15 cellular contexts compared by ENCODE assay signal in genomic region chrX:103792916-103793540, GRCh38. TPM values are rescaled to one million over a fixed set of nuclear protein-coding genes. Genes with fewer than 3 reads are reported as not detected.
A peak's percentile ranks its signal among the peaks of the same experiment; 100 is the strongest.
DNase-seq lines count a peak whose midpoint lies in the region; ATAC-seq, FAIRE-seq and TF ChIP-seq lines count a peak whose summit lies in the region.
"Had no signal": no experiment of that assay in that cellular context is flagged by ENCODE, and none has a peak within 500 bp of the region (broad histone marks: within the 10 kb centered on the region; RNA-seq: fewer than 3 reads in every experiment).

No MANE protein-coding gene starts in this region.

- WGBS in tibial nerve, 2 donors, result 38 to 45% methylated on average over 6 of the region's 6 CpGs

- H3K27me3 ChIP-seq in breast epithelium (peaks cover 0 to 46% of the 10 kb centered on the region in 2 donors), foreskin keratinocyte (no peaks in the 10 kb centered on the region), tibial nerve (peaks cover 0 to 30% of the 10 kb centered on the region in 2 donors)

- TF ChIP-seq POLR2A in breast epithelium (IDR thresholded peaks at IDR 0.05), result no peak
- no peak for TF ChIP-seq POLR2A in tibial nerve (IDR thresholded peaks at IDR 0.05)

- TF ChIP-seq EP300 in tibial nerve (IDR thresholded peaks at IDR 0.05), result no peak

- H3K36me3 ChIP-seq in breast epithelium (no peaks in the 10 kb centered on the region), tibial nerve (peaks cover 0 to 6% (median 0%) of the 10 kb centered on the region in 3 donors)

- POLR2A ChIA-PET in MCF 10A (lab: Yijun Ruan, JAX), result interaction anchor here (0.6 to 1.3 kb wide), 4 partner anchors 9 to 276 kb away, joined by 3 to 4 read pairs (median 3); no protein-coding TSS in a partner anchor

- TF ChIP-seq CTCF in MCF 10A (IDR thresholded peaks at IDR 0.05; ENCODE audit: unreplicated experiment), result no peak
- no peak for TF ChIP-seq CTCF in breast epithelium (IDR thresholded peaks at IDR 0.05)
- TF ChIP-seq CTCF in astrocyte of the cerebellum (IDR thresholded peaks at IDR 0.05; ENCODE audit: low read depth, low read length, missing control alignments), result no peak
- TF ChIP-seq CTCF in foreskin keratinocyte (conservative IDR thresholded peaks at IDR 0.05), result no peak
- no peak for TF ChIP-seq CTCF in tibial nerve (IDR thresholded peaks at IDR 0.05)

- H3K27ac Mint-ChIP-seq in MCF 10A (ENCODE audit: low read depth, unreplicated experiment), result no peak overlapping the region

- ATAC-seq in foreskin keratinocyte, result peak; percentile 86

- H3K4me3 Mint-ChIP-seq in MCF 10A (ENCODE audit: unreplicated experiment), result peak overlapping the region; percentile 49

- in situ Hi-C loops in astrocyte of the cerebellum (cut with HindIII; ENCODE audit: low sequenced_read_pairs), result no loop called here

- no peaks in the 10 kb centered on the region for H3K9me3 Mint-ChIP-seq in MCF 10A (ENCODE audit: unreplicated experiment)

- H3K4me3 ChIP-seq in breast epithelium (peak overlapping the region in 1 of 3 donors; percentile 10), astrocyte of the cerebellum (ENCODE audit: low read depth, low read length) (no peak overlapping the region), tibial nerve (no peak overlapping the region)

- CTCF ChIA-PET in MCF 10A (lab: Yijun Ruan, JAX), result interaction anchor here (0.6 to 1.3 kb wide), 3 partner anchors 12 to 251 kb away, joined by 3 to 5 read pairs (median 3); no protein-coding TSS in a partner anchor

- H3K27me3 Mint-ChIP-seq in MCF 10A (ENCODE audit: insufficient read depth, unreplicated experiment), result peaks cover 55% of the 10 kb centered on the region

- intact Hi-C loops in MCF 10A (cut with micrococcal nuclease) (no loop called here), breast epithelium (cut with DNase I; ENCODE audit: low total_unique reads) (no loop called here)

- peaks cover 7% of the 10 kb centered on the region for H3K4me1 Mint-ChIP-seq in MCF 10A (ENCODE audit: insufficient read depth, unreplicated experiment)

- DNase-seq in MCF 10A (ENCODE audit: unreplicated experiment) (peak; percentile 65), breast epithelium (ENCODE audit: low spot score in 2 of 2) (no peak), astrocyte of the cerebellum (ENCODE audit: low read depth) (peak; percentile 28), foreskin keratinocyte (peak; percentile 50 to 75), tibial nerve (ENCODE audit: low spot score in 2 of 2) (no peak), RCC 7860 (ENCODE audit: low spot score) (no peak), mucosa of gallbladder (ENCODE audit: low spot score) (no peak), frontal cortex (ENCODE audit: low spot score in 2 of 2) (no peak)
- DNase-seq: 8988T; activated effector memory CD4-positive, alpha-beta T cell treated with Interleukin-2 at 50 U/mL for 16 hours; DMS 273 treated with DMSO at 0.1 percent for 48 hours; KBM-7; NCI-H2029; stimulated activated CD8-positive, alpha-beta memory T cell treated with anti-CD3 and anti-CD28 coated beads, Interleukin-4, amount 100 ng/mL, for 48 hours had no signal

- no TSS peak for BruUV-seq in MCF 10A (replicated peaks; lab: Mats Ljungman, UMichigan)

- H3K9me3 ChIP-seq in breast epithelium (no peaks in the 10 kb centered on the region), tibial nerve (no peaks in the 10 kb centered on the region)

- FAIRE-seq in RCC 7860 (lab: Jason Lieb, UNC) (no peak), frontal cortex (lab: Jason Lieb, UNC) (no peak)

- no peaks in the 10 kb centered on the region for H3K36me3 Mint-ChIP-seq in MCF 10A (ENCODE audit: insufficient read depth, unreplicated experiment)

- H3K4me1 ChIP-seq in breast epithelium (no peaks in the 10 kb centered on the region), foreskin keratinocyte (peaks cover 8% of the 10 kb centered on the region), tibial nerve (no peaks in the 10 kb centered on the region)

- H3K27ac ChIP-seq in breast epithelium, result peak overlapping the region in 1 of 2 donors; percentile 3
- no peak overlapping the region for H3K27ac ChIP-seq in foreskin keratinocyte
- peak overlapping the region; percentile 34 to 83 (median 71) for H3K27ac ChIP-seq in tibial nerve

RNA-seq across cellular contexts. Expression of gene PLP1, which starts 16.4 kb away (rescaled TPM):
- total RNA-seq in MCF 10A (2022) (not detected in 2 replicates), breast epithelium (1 to 10 TPM; 1.3 to 3.4 (median 2.2) TPM), foreskin keratinocyte (not detected in 2 replicates), tibial nerve (100 to 1,000 TPM; 256 to 727 (median 404) TPM), mucosa of gallbladder (13.8 TPM), frontal cortex (11.8 TPM)
- 0.01 TPM in 1 of 2 replicates, not detected in the other for polyA plus RNA-seq in foreskin keratinocyte
- total RNA-seq: glomerular endothelial cell had no signal

RNA-seq across cellular contexts. Expression of gene RAB9B, which starts 39.0 kb away (rescaled TPM):
- total RNA-seq in MCF 10A (2022) (0.07 TPM in 1 of 2 replicates, not detected in the other), breast epithelium (1 to 10 TPM; 1.3 to 3.4 (median 1.9) TPM), foreskin keratinocyte (0.11 and 0.17 TPM in 2 replicates), tibial nerve (1 to 10 TPM; 2.3 to 4.8 (median 3.0) TPM), mucosa of gallbladder (5.7 TPM), frontal cortex (48.9 TPM)
- 0.07 TPM in 2 replicates for polyA plus RNA-seq in foreskin keratinocyte

Comparison
In these comparisons a context has a peak if more than half of its experiments do, and no peak if none do; other contexts are left out.
1. DNase-seq: peak in MCF 10A (single experiment), astrocyte of the cerebellum (single experiment) and foreskin keratinocyte (2 of 2); none in breast epithelium (0 of 2), tibial nerve (0 of 2), RCC 7860 (single experiment), mucosa of gallbladder (single experiment) and frontal cortex (0 of 2).
2. RNA of gene PLP1, which starts 16.4 kb away (total RNA-seq): 256 to 727 TPM in tibial nerve; 13.8 TPM in mucosa of gallbladder (single experiment), 11.8 TPM in frontal cortex (single experiment), 1.3 to 3.4 TPM in breast epithelium, not detected in MCF 10A and not detected in foreskin keratinocyte; every median in the first group is over 10 times any median in the second.